ENCODE assay signal across 8 cellular contexts in the genomic region with DNA sequence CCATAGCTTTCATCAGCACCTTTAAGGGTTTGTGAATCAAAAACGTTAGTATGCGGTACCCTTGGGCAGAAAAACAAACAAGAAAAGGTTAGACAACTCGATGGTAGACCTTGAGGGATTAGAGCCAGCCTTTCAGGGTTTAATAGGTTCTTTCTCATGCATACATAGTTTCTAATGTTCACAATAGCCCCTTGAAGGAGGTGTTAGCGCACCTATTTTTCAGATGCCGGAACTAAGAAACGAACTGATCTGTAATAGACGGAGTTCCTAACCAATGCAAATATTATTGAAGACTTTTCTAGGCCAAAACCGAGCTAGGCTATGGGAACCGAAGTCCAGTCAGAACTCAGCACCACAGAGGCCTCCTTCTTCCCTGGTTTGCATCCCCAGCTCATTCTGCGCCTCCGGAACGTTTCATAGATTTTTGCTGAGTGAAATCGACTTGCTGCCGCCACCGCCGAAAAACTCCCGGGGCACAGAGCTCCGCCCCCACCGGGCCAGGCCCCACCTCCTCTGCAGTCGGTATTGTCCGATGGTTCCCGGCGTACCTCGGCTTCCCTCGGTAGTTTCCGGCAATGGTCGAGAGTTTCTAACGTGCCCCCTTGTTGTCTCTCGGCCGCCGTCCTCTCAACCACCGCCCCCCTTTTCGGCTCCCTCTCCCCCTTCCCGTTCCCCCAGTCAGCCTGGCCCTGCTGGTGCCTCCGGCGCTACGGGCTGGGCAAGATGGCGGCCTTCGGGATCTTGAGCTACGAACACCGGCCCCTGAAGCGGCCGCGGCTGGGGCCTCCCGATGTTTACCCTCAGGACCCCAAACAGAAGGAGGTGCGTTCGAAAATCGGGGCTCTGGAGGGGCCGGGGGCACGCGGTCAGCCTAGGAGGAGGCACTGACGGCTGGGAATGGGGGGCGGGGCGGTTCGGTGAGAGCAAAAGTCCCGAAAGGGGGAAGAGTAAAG. TPM values are rescaled to one million over a fixed set of nuclear protein-coding genes. Genes with fewer than 3 reads are reported as not detected.
DNase-seq lines count a peak whose midpoint lies in the region; ATAC-seq and TF ChIP-seq lines count a peak whose summit lies in the region.

A gene (plus strand): TSS at position 565 of the 953 bp plus-strand sequence. CDS start 159 bp downstream, at position 724.

- peak; percentile 91 for ATAC-seq in GM18907 (IDR thresholded peaks at IDR 0.05; ENCODE audit: unreplicated experiment)
- ATAC-seq in HG03175 (IDR thresholded peaks at IDR 0.05; ENCODE audit: unreplicated experiment): peak; percentile 94

- no peaks in the 10 kb centered on the region for H3K36me3 ChIP-seq in kidney epithelial cell (ENCODE audit: control insufficient read depth, insufficient read depth, low read length)

- no peaks in the 10 kb centered on the region for H3K27me3 ChIP-seq in kidney epithelial cell (ENCODE audit: control insufficient read depth, insufficient read depth, low read length)

- H3K4me3 ChIP-seq in AG09309 (ENCODE audit: control insufficient read depth, low read depth, low read length) (peak within 1 kb of the TSS; percentile 82), kidney epithelial cell (ENCODE audit: low read depth, low read length) (peak within 1 kb of the TSS; percentile 62)

- no peak for TF ChIP-seq CTCF in AG09309 (IDR thresholded peaks at IDR 0.05; ENCODE audit: control insufficient read depth, insufficient read depth, low read depth, low read length, missing control alignments)
- TF ChIP-seq CTCF in kidney epithelial cell (IDR thresholded peaks at IDR 0.05; ENCODE audit: insufficient read depth, low read length, poor library complexity, severe bottlenecking): no peak

- DNase-seq in AG09309 (ENCODE audit: low read depth) (peak; percentile 24), NCI-H460 (ENCODE audit: extremely low read depth, low read depth) (peak; percentile 56), cerebellum (ENCODE audit: low spot score) (peak; percentile 88), kidney epithelial cell (ENCODE audit: low read depth) (no peak)
- DNase-seq in activated CD4-positive, alpha-beta T cell treated with anti-CD3 and anti-CD28 coated beads for 24 hours (ENCODE audit: low read depth in 2 of 2): peak; percentile 67 to 76
- peak; percentile 89 for DNase-seq in stimulated activated CD4-positive, alpha-beta T cell treated with anti-CD3 and anti-CD28 coated beads, Interleukin-15, amount 100 ng/mL, for 24 hours

RNA-seq across cellular contexts. Expression of the gene that starts here (rescaled TPM):
- total RNA-seq in NCI-H460 (2014; rRNA removed; shearing (Covaris generic)): 12.8 and 18.1 TPM in 2 replicates
- 14.8 and 21.5 TPM in 2 replicates for polyA plus RNA-seq in NCI-H460 (2014; cell fraction: nucleus; rRNA removed)
- 27.3 TPM for total RNA-seq in cerebellum
- total RNA-seq in kidney epithelial cell: 20.3 and 25.3 TPM in 2 replicates
